22 cellular contexts compared by ENCODE assay signal in genomic region chr11:102151784-102152525, GRCh38. TPM values are rescaled to one million over a fixed set of nuclear protein-coding genes. Genes with fewer than 3 reads are reported as not detected.
A peak's percentile ranks its signal among the peaks of the same experiment; 100 is the strongest.
DNase-seq lines count a peak whose midpoint lies in the region; ATAC-seq, FAIRE-seq and TF ChIP-seq lines count a peak whose summit lies in the region.
"Had no signal": no experiment of that assay in that cellular context is flagged by ENCODE, and none has a peak within 500 bp of the region (broad histone marks: within the 10 kb centered on the region; RNA-seq: fewer than 3 reads in every experiment).

No MANE protein-coding gene starts in this region.

- H3K9ac ChIP-seq in HepG2 (ENCODE audit: insufficient read depth, low read depth, low read length): no peak overlapping the region

- H3K4me1 ChIP-seq in cardiac muscle cell (ENCODE audit: low read depth): peaks cover 53% of the 10 kb centered on the region
- H3K4me1 ChIP-seq in heart left ventricle: peaks cover 0 to 70% (median 26%) of the 10 kb centered on the region in 12 donors
- H3K4me1 ChIP-seq in HepG2 (ENCODE audit: insufficient read depth, low read length): peaks cover 71% of the 10 kb centered on the region
- peaks cover 36% of the 10 kb centered on the region for H3K4me1 ChIP-seq in psoas muscle

- 93 to 96% (median 95%) methylated on average over 6 of the region's 6 CpGs for WGBS in heart left ventricle, 4 donors
- 92% methylated on average over 6 of the region's 6 CpGs for WGBS in HepG2 (ENCODE audit: low lambda C conversion rate)
- WGBS in psoas muscle, 3 donors: 92 to 95% (median 94%) methylated on average over 6 of the region's 6 CpGs

- no peaks in the 10 kb centered on the region for H3K9me3 ChIP-seq in cardiac muscle cell (ENCODE audit: low read depth)
- no peaks in the 10 kb centered on the region for H3K9me3 ChIP-seq in heart left ventricle
- no peaks in the 10 kb centered on the region for H3K9me3 ChIP-seq in HepG2 (ENCODE audit: low read length)
- no peaks in the 10 kb centered on the region for H3K9me3 ChIP-seq in psoas muscle

- ATAC-seq in heart left ventricle (no peak), HepG2 (no peak), psoas muscle (peak in 2 of 4 donors; percentile 27 to 74)
- ATAC-seq: CD8-positive, alpha-beta T cell; HCT116; K562 had no signal

- peaks cover 15% of the 10 kb centered on the region; the same call in 1 of the 2 replicates for H4K20me1 ChIP-seq in HepG2 (ENCODE audit: insufficient read depth, low read length)

- TF ChIP-seq CTCF in cardiac muscle cell (IDR thresholded peaks at IDR 0.05; ENCODE audit: low read depth, low read length) (no peak), heart left ventricle (IDR thresholded peaks at IDR 0.05) (no peak), HepG2 (CRISPR knock-in tag; IDR thresholded peaks at IDR 0.05) (no peak), psoas muscle (IDR thresholded peaks at IDR 0.05) (no peak)

- no peak overlapping the region for H3K4me2 ChIP-seq in HepG2 (ENCODE audit: low read depth, low read length)

- peak overlapping the region; percentile 35 for H3K27ac ChIP-seq in cardiac muscle cell
- no peak overlapping the region for H3K27ac ChIP-seq in heart left ventricle
- H3K27ac ChIP-seq in HepG2 (ENCODE audit: extremely low read length, insufficient read depth, low read length): no peak overlapping the region
- peak overlapping the region; percentile 26 for H3K27ac ChIP-seq in psoas muscle
- H3K27ac ChIP-seq in substantia nigra (ENCODE audit: low read depth, low read length, poor library complexity, severe bottlenecking): no peak overlapping the region
- H3K27ac ChIP-seq: HL-60, RWPE1 had no signal

- POLR2A ChIA-PET in HepG2 (lab: Yijun Ruan, JAX): no interaction called here

- no TSS peak for BruUV-seq in HepG2 (replicated peaks; lab: Mats Ljungman, UMichigan)

- in situ Hi-C loops in HepG2 (cut with HindIII; ENCODE audit: extremely low pct_ligation_motif_present, low pct_unique_long_range_greater_than_20kb): no loop called here

- H3K36me3 ChIP-seq in cardiac muscle cell (peaks cover 4% of the 10 kb centered on the region), heart left ventricle (no peaks in the 10 kb centered on the region), HepG2 (replicated peaks in 1 of 2; ENCODE audit: control insufficient read depth in 1 of 2, insufficient read depth in 2 of 2, low read length in 2 of 2) (peaks cover 7 to 34% of the 10 kb centered on the region in 2 experiments), psoas muscle (ENCODE audit: insufficient read depth in 1 of 2, low read depth in 1 of 2) (no peaks in the 10 kb centered on the region)

- TF ChIP-seq POLR2A in heart left ventricle (IDR thresholded peaks at IDR 0.05) (no peak), HepG2 (IDR thresholded peaks at IDR 0.05; ENCODE audit: insufficient read depth in 1 of 2, low read depth in 2 of 2, low read length in 2 of 2) (no peak)

- no peak overlapping the region for H2AFZ ChIP-seq in HepG2 (ENCODE audit: low read length)

- no peak for TF ChIP-seq RAD21 in HepG2 (CRISPR knock-in tag; IDR thresholded peaks at IDR 0.05)

- DNase-seq in cardiac muscle cell (ENCODE audit: low read depth in 1 of 2, low spot score in 1 of 2) (no peak), heart left ventricle (no peak), HepG2 (ENCODE audit: low spot score) (no peak), psoas muscle (no peak), SW 1271 (lab: John Stamatoyannopoulos, UW) (no peak), substantia nigra (lab: John Stamatoyannopoulos, UW) (no peak), GOT3 (lab: John Stamatoyannopoulos, UW) (no peak)
- DNase-seq in stimulated activated CD8-positive, alpha-beta memory T cell treated with anti-CD3 and anti-CD28 coated beads, Interleukin-4, amount 100 ng/mL, for 48 hours: no peak
- DNase-seq: 8988T; CD8-positive, alpha-beta T cell; DMS 273 treated with DMSO at 0.1 percent for 48 hours; GDM1; NCI-H1417 treated with DMSO at 0.1 percent for 48 hours; NCI-H2029; NCI-H2171 treated with DMSO at 0.1 percent for 48 hours; NCI-H446 treated with DMSO at 0.1 percent for 48 hours had no signal

- TF ChIP-seq EP300 in HepG2 (IDR thresholded peaks at IDR 0.05; ENCODE audit: low read depth in 2 of 2, low read length in 2 of 2): no peak
- TF ChIP-seq EP300 in HepG2 (CRISPR knock-in tag; IDR thresholded peaks at IDR 0.05; ENCODE audit: borderline replicate concordance): no peak

- intact Hi-C loops in heart left ventricle (cut with DNase I) (loop anchor here in 1 of 10 donors (10.0 kb wide), 1 partner anchor 63 kb away; no protein-coding TSS in a partner anchor), HepG2 (cut with micrococcal nuclease; ENCODE audit: unreplicated experiment) (loop anchor here (5.0 kb wide), 1 partner anchor 35 kb away; no protein-coding TSS in a partner anchor), psoas muscle (cut with DNase I) (loop anchor here in 1 of 2 donors (5.0 kb wide), 1 partner anchor 40 kb away; the partner anchor contains the start of gene YAP1)

- peaks cover 99% of the 10 kb centered on the region for H3K79me2 ChIP-seq in HepG2 (ENCODE audit: insufficient read depth, low read length)

- H3K4me3 ChIP-seq in cardiac muscle cell (no peak overlapping the region), heart left ventricle (no peak overlapping the region), HepG2 (replicated peaks in 1 of 3; ENCODE audit: insufficient read depth in 1 of 3, low read depth in 2 of 3, low read length in 3 of 3) (no peak overlapping the region), psoas muscle (no peak overlapping the region)
- H3K4me3 ChIP-seq: K562 had no signal

- H3K27me3 ChIP-seq in cardiac muscle cell (no peaks in the 10 kb centered on the region), heart left ventricle (no peaks in the 10 kb centered on the region), HepG2 (ENCODE audit: control insufficient read depth in 1 of 2, insufficient read depth in 2 of 2, low read length in 2 of 2) (no peaks in the 10 kb centered on the region), psoas muscle (ENCODE audit: insufficient read depth in 3 of 3, low read length in 2 of 3) (no peaks in the 10 kb centered on the region)

- CTCF ChIA-PET in HepG2 (lab: Yijun Ruan, JAX; ENCODE audit: low intra/inter-chr PET ratio, low total read pairs): no interaction called here

- no peak for FAIRE-seq in HepG2 (lab: Jason Lieb, UNC)
- FAIRE-seq: GM12891, GM18507, K562 had no signal

TF ChIP-seq in HepG2, 621 proteins besides CTCF, POLR2A, EP300 and RAD21:
- TF ChIP-seq ZNF317 (CRISPR knock-in tag; IDR thresholded peaks at IDR 0.05) (peak; percentile 69; the same call in 1 of the 2 replicates), RBM22 (optimal IDR thresholded peaks at IDR 0.05; ENCODE audit: low read length) (peak; percentile 60), HDAC6 (IDR thresholded peaks at IDR 0.05; ENCODE audit: low read depth, low read length) (no peak), DDIT3 (CRISPR knock-in tag; IDR thresholded peaks at IDR 0.05) (no peak), ZNF12 (CRISPR knock-in tag; IDR thresholded peaks at IDR 0.05) (0 out of 2 replicates have a peak, but pooled peaks have one; percentile 46)

RNA-seq across cellular contexts. Expression of gene YAP1, which starts 41.7 kb away (rescaled TPM):
- total RNA-seq in cardiac muscle cell: 264 and 277 TPM in 2 replicates
- 40.8 and 48.4 TPM in 2 replicates for polyA plus RNA-seq in cardiac muscle cell
- 10 to 100 TPM; 45.6 to 93.0 (median 80.6) TPM for total RNA-seq in heart left ventricle
- 10 to 100 TPM; 15.2 to 38.6 TPM for polyA plus RNA-seq in heart left ventricle
- total RNA-seq in HepG2 (2016; rRNA removed; fragmentation: Illumina TruSeq; extraction: Trizol): 91.0 and 108 TPM in 2 replicates
- total RNA-seq in HepG2 (2016; cell fraction: cytosol; rRNA removed; fragmentation: Illumina TruSeq; extraction: Trizol; ENCODE audit: low read depth): 18.3 and 18.7 TPM in 2 replicates
- total RNA-seq in HepG2 (2016; cell fraction: insoluble cytoplasmic fraction; rRNA removed; fragmentation: Illumina TruSeq; extraction: Trizol): 92.8 and 93.3 TPM in 2 replicates
- total RNA-seq in HepG2 (2016; cell fraction: membrane; rRNA removed; fragmentation: Illumina TruSeq; extraction: Trizol): 49.6 and 53.1 TPM in 2 replicates
- total RNA-seq in HepG2 (2016; cell fraction: nucleus; rRNA removed; fragmentation: Illumina TruSeq; extraction: Trizol): 71.2 and 71.8 TPM in 2 replicates
- 54.6 and 59.5 TPM in 2 replicates for polyA plus RNA-seq in HepG2 (2011; rRNA removed)
- polyA plus RNA-seq in HepG2 (2011; cell fraction: cytosol; rRNA removed): 43.4 and 52.7 TPM in 2 replicates
- 55.8 and 69.5 TPM in 2 replicates for polyA plus RNA-seq in HepG2 (2011; cell fraction: nucleus; rRNA removed)
- 49.5 and 56.9 TPM in 2 replicates for polyA plus RNA-seq in HepG2 (2012)
- polyA plus RNA-seq in HepG2 (2016; cell fraction: cytosol; fragmentation: Illumina TruSeq; extraction: Trizol; ENCODE audit: low read depth): 10.2 and 10.9 TPM in 2 replicates
- polyA plus RNA-seq in HepG2 (2016; cell fraction: insoluble cytoplasmic fraction; fragmentation: Illumina TruSeq; extraction: Trizol; ENCODE audit: low read depth): 81.7 and 83.7 TPM in 2 replicates
- 22.9 and 23.0 TPM in 2 replicates for polyA plus RNA-seq in HepG2 (2016; cell fraction: membrane; fragmentation: Illumina TruSeq; extraction: Trizol; ENCODE audit: low read depth)
- polyA plus RNA-seq in HepG2 (2016; cell fraction: nucleus; fragmentation: Illumina TruSeq; extraction: Trizol; ENCODE audit: insufficient read depth, low read depth): 74.1 and 74.4 TPM in 2 replicates
- polyA minus RNA-seq in HepG2 (2011; rRNA and poly(A)+ RNA removed; ENCODE audit: low replicate concordance): 196 and 205 TPM in 2 replicates
- polyA minus RNA-seq in HepG2 (2011; cell fraction: cytosol; rRNA and poly(A)+ RNA removed): 79.4 and 97.8 TPM in 2 replicates
- polyA minus RNA-seq in HepG2 (2011; cell fraction: nucleus; rRNA and poly(A)+ RNA removed): 115 and 136 TPM in 2 replicates
- 100 to 1,000 TPM in 2 of 4 donors, 10 to 100 TPM in 2; 28.6 to 124 (median 82.3) TPM for total RNA-seq in psoas muscle
- 10 to 100 TPM; 11.5 to 42.3 (median 32.1) TPM for polyA plus RNA-seq in psoas muscle
- total RNA-seq: CD8-positive, alpha-beta T cell had no signal
- polyA plus RNA-seq: K562 had no signal

Comparison
In these comparisons a context has a peak if more than half of its experiments do, and no peak if none do; other contexts are left out.
1. H3K27ac ChIP-seq: peak in cardiac muscle cell (single experiment) and psoas muscle (single experiment); none in heart left ventricle (0 of 12), HepG2 (single experiment) and substantia nigra (single experiment).